8 cellular contexts compared by ENCODE assay signal in the genomic region with DNA sequence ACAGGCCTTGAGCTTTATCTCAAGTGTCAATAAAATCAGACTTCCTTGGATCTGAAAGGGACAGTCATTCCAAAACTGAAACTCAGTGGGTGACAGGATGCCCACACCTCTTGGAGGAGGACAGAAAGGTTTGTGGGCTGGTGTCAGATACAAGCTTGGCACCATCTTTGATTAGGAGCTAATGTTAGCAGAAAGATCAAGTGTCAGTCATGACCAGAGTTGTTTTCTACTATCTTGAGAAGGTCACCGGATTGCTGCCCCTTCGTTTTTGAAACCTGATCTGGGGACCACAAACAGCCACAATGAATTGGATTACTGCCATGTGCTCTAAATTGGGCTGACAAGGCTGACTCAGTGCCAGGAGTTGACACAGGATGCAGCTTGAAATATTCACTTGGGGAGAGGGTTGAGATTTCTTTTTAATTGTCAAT.
DNase-seq lines count a peak whose midpoint lies in the region; ATAC-seq and TF ChIP-seq lines count a peak whose summit lies in the region.

No MANE protein-coding gene starts in this region.

- no peak overlapping the region for H3K4me3 ChIP-seq in choroid plexus epithelial cell (ENCODE audit: low read depth, low read length)

- DNase-seq in DMS79 treated with DMSO at 0.1 percent for 48 hours (lab: John Stamatoyannopoulos, UW) (peak; percentile 90), NCI-H345 treated with DMSO at 0.1 percent for 48 hours (lab: John Stamatoyannopoulos, UW; ENCODE audit: unreplicated experiment) (peak; percentile 13), choroid plexus epithelial cell (ENCODE audit: low read depth) (peak; percentile 76), putamen (ENCODE audit: low spot score) (peak; percentile 6), HT-29 (ENCODE audit: low spot score) (no peak), inferior parietal cortex (ENCODE audit: extremely low spot score) (no peak), Ammon's horn (ENCODE audit: low spot score) (no peak)

- peak; percentile 43 for ATAC-seq in HG02610 (IDR thresholded peaks at IDR 0.05; ENCODE audit: unreplicated experiment)

- TF ChIP-seq CTCF in choroid plexus epithelial cell (conservative IDR thresholded peaks at IDR 0.05; ENCODE audit: low read depth, low read length): no peak

Comparison
In these comparisons a context has a peak if more than half of its experiments do, and no peak if none do; other contexts are left out.
1. DNase-seq: peak in DMS79 treated with DMSO at 0.1 percent for 48 hours (single experiment), NCI-H345 treated with DMSO at 0.1 percent for 48 hours (single experiment), choroid plexus epithelial cell (single experiment) and putamen (single experiment); none in HT-29 (single experiment), inferior parietal cortex (single experiment) and Ammon's horn (single experiment).